ENCODE assay signal across 8 cellular contexts in genomic region chr11:77082838-77083552, GRCh38. TPM values are rescaled to one million over a fixed set of nuclear protein-coding genes. Genes with fewer than 3 reads are reported as not detected.
A peak's percentile ranks its signal among the peaks of the same experiment; 100 is the strongest.
DNase-seq lines count a peak whose midpoint lies in the region; ATAC-seq and TF ChIP-seq lines count a peak whose summit lies in the region.

No MANE protein-coding gene starts in this region.

- H3K9me3 ChIP-seq in skeletal muscle satellite cell (replicated peaks; ENCODE audit: low read length): no peaks in the 10 kb centered on the region

- peaks cover 4% of the 10 kb centered on the region for H3K27me3 Mint-ChIP-seq in activated CD4-positive, alpha-beta memory T cell treated with anti-CD3 and anti-CD28 coated beads, Interleukin-2, amount 10 ng/mL, durations not matched to agents 7 days and 5 days

- no peak for TF ChIP-seq CTCF in fibroblast of pulmonary artery (IDR thresholded peaks at IDR 0.05; ENCODE audit: low read length, missing control alignments)

- H3K9me3 Mint-ChIP-seq in activated CD4-positive, alpha-beta memory T cell treated with anti-CD3 and anti-CD28 coated beads, Interleukin-2, amount 10 ng/mL, durations not matched to agents 7 days and 5 days: no peaks in the 10 kb centered on the region

- H3K36me3 Mint-ChIP-seq in activated CD4-positive, alpha-beta memory T cell treated with anti-CD3 and anti-CD28 coated beads, Interleukin-2, amount 10 ng/mL, durations not matched to agents 7 days and 5 days (ENCODE audit: low read depth): no peaks in the 10 kb centered on the region

- ATAC-seq in GM19395 (IDR thresholded peaks at IDR 0.05; ENCODE audit: unreplicated experiment): no peak

- H3K4me2 ChIP-seq in skeletal muscle satellite cell (ENCODE audit: low read length): peak overlapping the region; percentile 55

- H3K27me3 ChIP-seq in skeletal muscle satellite cell (ENCODE audit: control insufficient read depth, insufficient read depth, low read length): no peaks in the 10 kb centered on the region

- no peak overlapping the region for H3K4me3 ChIP-seq in fibroblast of pulmonary artery (replicated peaks; ENCODE audit: low read depth, low read length)
- no peak overlapping the region for H3K4me3 ChIP-seq in skeletal muscle satellite cell (ENCODE audit: low read length)

- peaks cover 29% of the 10 kb centered on the region for H3K4me1 ChIP-seq in skeletal muscle satellite cell (ENCODE audit: control insufficient read depth, insufficient read depth, low read length)

- DNase-seq in Daoy (ENCODE audit: low read depth) (peak; percentile 50), fibroblast of pulmonary artery (ENCODE audit: low read depth) (peak; percentile 72), COR-L47 (lab: John Stamatoyannopoulos, UW) (no peak), NCI-H187 (lab: John Stamatoyannopoulos, UW) (no peak), NCI-H526 treated with DMSO at 0.1 percent for 48 hours (lab: John Stamatoyannopoulos, UW) (no peak)
- peak; percentile 69 for DNase-seq in activated CD4-positive, alpha-beta memory T cell treated with anti-CD3 and anti-CD28 coated beads, Interleukin-2, amount 10 ng/mL, durations not matched to agents 7 days and 5 days

- H3K4me1 Mint-ChIP-seq in activated CD4-positive, alpha-beta memory T cell treated with anti-CD3 and anti-CD28 coated beads, Interleukin-2, amount 10 ng/mL, durations not matched to agents 7 days and 5 days: peaks cover 15% of the 10 kb centered on the region

- CTCF ChIA-PET in activated CD4-positive, alpha-beta memory T cell treated with anti-CD3 and anti-CD28 coated beads, Interleukin-2, amount 10 ng/mL, durations not matched to agents 7 days and 5 days (lab: Charles Lee): interaction anchor here (1.1 to 2.7 kb wide), 3 partner anchors 9 to 46 kb away, joined by 3 to 26 read pairs (median 4); partner anchors contain the start of gene MYO7A

- H3K9ac ChIP-seq in skeletal muscle satellite cell (ENCODE audit: low read depth, low read length): peak overlapping the region; percentile 54

- H3K36me3 ChIP-seq in skeletal muscle satellite cell (ENCODE audit: insufficient read depth, low read length): peaks cover 22% of the 10 kb centered on the region

- H3K27ac Mint-ChIP-seq in activated CD4-positive, alpha-beta memory T cell treated with anti-CD3 and anti-CD28 coated beads, Interleukin-2, amount 10 ng/mL, durations not matched to agents 7 days and 5 days: peak overlapping the region; percentile 91

- peak overlapping the region; percentile 58 for H3K4me3 Mint-ChIP-seq in activated CD4-positive, alpha-beta memory T cell treated with anti-CD3 and anti-CD28 coated beads, Interleukin-2, amount 10 ng/mL, durations not matched to agents 7 days and 5 days

- POLR2A ChIA-PET in activated CD4-positive, alpha-beta memory T cell treated with anti-CD3 and anti-CD28 coated beads, Interleukin-2, amount 10 ng/mL, durations not matched to agents 7 days and 5 days (lab: Charles Lee): interaction anchor here (0.6 to 1.7 kb wide), 6 partner anchors 8 to 364 kb away, joined by 3 to 12 read pairs (median 4); partner anchors contain the start of gene CAPN5

RNA-seq across cellular contexts. Expression of gene CAPN5, which starts 16.2 kb away (rescaled TPM):
- 2.7 and 5.5 TPM in 2 replicates for total RNA-seq in Daoy (2014; rRNA removed; shearing (Covaris generic))
- total RNA-seq in activated CD4-positive, alpha-beta memory T cell treated with anti-CD3 and anti-CD28 coated beads, Interleukin-2, amount 10 ng/mL, durations not matched to agents 7 days and 5 days: under 1 TPM; 0.43 to 0.65 TPM
- 21.2 and 21.5 TPM in 2 replicates for total RNA-seq in skeletal muscle satellite cell (2012; rRNA removed)

RNA-seq across cellular contexts. Expression of gene OMP, which starts 19.6 kb away (rescaled TPM):
- total RNA-seq in Daoy (2014; rRNA removed; shearing (Covaris generic)): not detected in 2 replicates
- not detected for total RNA-seq in activated CD4-positive, alpha-beta memory T cell treated with anti-CD3 and anti-CD28 coated beads, Interleukin-2, amount 10 ng/mL, durations not matched to agents 7 days and 5 days
- total RNA-seq in skeletal muscle satellite cell (2012; rRNA removed): not detected in 2 replicates

RNA-seq across cellular contexts. Expression of gene MYO7A, which starts 45.1 kb away (rescaled TPM):
- total RNA-seq in Daoy (2014; rRNA removed; shearing (Covaris generic)): 0.40 TPM in 1 of 2 replicates, not detected in the other
- total RNA-seq in activated CD4-positive, alpha-beta memory T cell treated with anti-CD3 and anti-CD28 coated beads, Interleukin-2, amount 10 ng/mL, durations not matched to agents 7 days and 5 days: under 1 TPM; 0.35 to 0.50 TPM
- under 0.01 and 0.25 TPM in 2 replicates for total RNA-seq in skeletal muscle satellite cell (2012; rRNA removed)

RNA-seq across cellular contexts. Expression of gene B3GNT6, which starts 48.8 kb away (rescaled TPM):
- total RNA-seq in Daoy (2014; rRNA removed; shearing (Covaris generic)): not detected in 2 replicates
- total RNA-seq in activated CD4-positive, alpha-beta memory T cell treated with anti-CD3 and anti-CD28 coated beads, Interleukin-2, amount 10 ng/mL, durations not matched to agents 7 days and 5 days: not detected
- not detected in 2 replicates for total RNA-seq in skeletal muscle satellite cell (2012; rRNA removed)

Comparison
In these comparisons a context has a peak if more than half of its experiments do, and no peak if none do; other contexts are left out.
1. DNase-seq: peak in Daoy (single experiment), activated CD4-positive, alpha-beta memory T cell treated with anti-CD3 and anti-CD28 coated beads, Interleukin-2, amount 10 ng/mL, durations not matched to agents 7 days and 5 days (single experiment) and fibroblast of pulmonary artery (single experiment); none in COR-L47 (single experiment), NCI-H187 (0 of 2) and NCI-H526 treated with DMSO at 0.1 percent for 48 hours (single experiment).